Comparison of ENCODE assay signal across 21 cellular contexts in genomic region chr10:14409856-14410458, GRCh38.
DNase-seq lines count a peak whose midpoint lies in the region; ATAC-seq, FAIRE-seq and TF ChIP-seq lines count a peak whose summit lies in the region.
"Had no signal": no experiment of that assay in that cellular context is flagged by ENCODE, and none has a peak within 500 bp of the region (broad histone marks: within the 10 kb centered on the region; RNA-seq: fewer than 3 reads in every experiment).

No MANE protein-coding gene starts in this region.

- peaks cover 14% of the 10 kb centered on the region for H3K9me3 Mint-ChIP-seq in activated naive CD4-positive, alpha-beta T cell treated with anti-CD3 and anti-CD28 coated beads, Interleukin-2, amount 50 U/mL, for 24 hours
- H3K9me3 Mint-ChIP-seq in activated naive CD4-positive, alpha-beta T cell treated with anti-CD3 and anti-CD28 coated beads, Interleukin-2, amount 10 ng/mL, durations not matched to agents 7 days and 5 days = peaks cover 10% of the 10 kb centered on the region
- peaks cover 9% of the 10 kb centered on the region for H3K9me3 Mint-ChIP-seq in central memory CD8-positive, alpha-beta T cell
- H3K9me3 Mint-ChIP-seq in stimulated activated naive B cell treated with anti-CD40 and anti-IgM and Interleukin-4, amounts not matched to agents 10 μg/mL and 1 μg/mL and 100 μg/mL, for 72 hours = peaks cover 5 to 11% of the 10 kb centered on the region in 2 donors
- H3K9me3 Mint-ChIP-seq: neural crest cell had no signal

- H3K36me3 Mint-ChIP-seq in activated naive CD4-positive, alpha-beta T cell treated with anti-CD3 and anti-CD28 coated beads, Interleukin-2, amount 50 U/mL, for 24 hours = peaks cover 5% of the 10 kb centered on the region
- H3K36me3 Mint-ChIP-seq in activated naive CD4-positive, alpha-beta T cell treated with anti-CD3 and anti-CD28 coated beads, Interleukin-2, amount 10 ng/mL, durations not matched to agents 7 days and 5 days = peaks cover 1% of the 10 kb centered on the region
- no peaks in the 10 kb centered on the region for H3K36me3 Mint-ChIP-seq in central memory CD8-positive, alpha-beta T cell (ENCODE audit: insufficient read depth)
- no peaks in the 10 kb centered on the region for H3K36me3 Mint-ChIP-seq in stimulated activated naive B cell treated with anti-CD40 and anti-IgM and Interleukin-4, amounts not matched to agents 10 μg/mL and 1 μg/mL and 100 μg/mL, for 72 hours

- no peak overlapping the region for H3K27ac ChIP-seq in SU-DHL-6 (ENCODE audit: low read depth, low read length)
- H3K27ac ChIP-seq: prostate gland, SK-N-MC, stomach, upper lobe of left lung had no signal

- H3K27ac Mint-ChIP-seq in activated naive CD4-positive, alpha-beta T cell treated with anti-CD3 and anti-CD28 coated beads, Interleukin-2, amount 50 U/mL, for 24 hours = peak overlapping the region; percentile 99
- no peak overlapping the region for H3K27ac Mint-ChIP-seq in activated naive CD4-positive, alpha-beta T cell treated with anti-CD3 and anti-CD28 coated beads, Interleukin-2, amount 10 ng/mL, durations not matched to agents 7 days and 5 days
- peak overlapping the region; percentile 30 for H3K27ac Mint-ChIP-seq in central memory CD8-positive, alpha-beta T cell (ENCODE audit: low read depth)
- H3K27ac Mint-ChIP-seq in stimulated activated naive B cell treated with anti-CD40 and anti-IgM and Interleukin-4, amounts not matched to agents 10 μg/mL and 1 μg/mL and 100 μg/mL, for 72 hours = peak overlapping the region; percentile 57

- peaks cover 11% of the 10 kb centered on the region for H3K27me3 Mint-ChIP-seq in activated naive CD4-positive, alpha-beta T cell treated with anti-CD3 and anti-CD28 coated beads, Interleukin-2, amount 50 U/mL, for 24 hours
- H3K27me3 Mint-ChIP-seq in activated naive CD4-positive, alpha-beta T cell treated with anti-CD3 and anti-CD28 coated beads, Interleukin-2, amount 10 ng/mL, durations not matched to agents 7 days and 5 days = peaks cover 46% of the 10 kb centered on the region
- peaks cover 50% of the 10 kb centered on the region for H3K27me3 Mint-ChIP-seq in central memory CD8-positive, alpha-beta T cell
- H3K27me3 Mint-ChIP-seq in stimulated activated naive B cell treated with anti-CD40 and anti-IgM and Interleukin-4, amounts not matched to agents 10 μg/mL and 1 μg/mL and 100 μg/mL, for 72 hours = peaks cover 24 to 38% of the 10 kb centered on the region in 2 donors

- no peaks in the 10 kb centered on the region for H3K36me3 ChIP-seq in SU-DHL-6 (ENCODE audit: low read length)
- H3K36me3 ChIP-seq: prostate gland, stomach, upper lobe of left lung had no signal

- no peaks in the 10 kb centered on the region for H3K79me2 ChIP-seq in SU-DHL-6 (ENCODE audit: insufficient read depth, low read length)

- H2AFZ ChIP-seq in SU-DHL-6 (ENCODE audit: low read depth, low read length, severe bottlenecking) = no peak overlapping the region

- H3K4me3 ChIP-seq in SU-DHL-6 (ENCODE audit: insufficient read depth, low read length, poor library complexity, severe bottlenecking) = no peak overlapping the region
- H3K4me3 ChIP-seq: prostate gland, SK-N-MC, stomach, upper lobe of left lung had no signal

- peak overlapping the region; percentile 28 for H3K4me2 ChIP-seq in SU-DHL-6 (ENCODE audit: low read depth, low read length, poor library complexity, severe bottlenecking)

- no peaks in the 10 kb centered on the region for H3F3A ChIP-seq in SU-DHL-6 (ENCODE audit: insufficient read depth)

- TF ChIP-seq CTCF in SU-DHL-6 (IDR thresholded peaks at IDR 0.05; ENCODE audit: insufficient read depth, low read length, poor library complexity, severe bottlenecking) = no peak

- H3K9ac ChIP-seq in SU-DHL-6 (ENCODE audit: low read length) = no peak overlapping the region

- H3K4me3 Mint-ChIP-seq in activated naive CD4-positive, alpha-beta T cell treated with anti-CD3 and anti-CD28 coated beads, Interleukin-2, amount 50 U/mL, for 24 hours = peak overlapping the region; percentile 66
- no peak overlapping the region for H3K4me3 Mint-ChIP-seq in activated naive CD4-positive, alpha-beta T cell treated with anti-CD3 and anti-CD28 coated beads, Interleukin-2, amount 10 ng/mL, durations not matched to agents 7 days and 5 days
- peak overlapping the region; percentile 31 for H3K4me3 Mint-ChIP-seq in central memory CD8-positive, alpha-beta T cell
- peak overlapping the region in 1 of 2 donors; percentile 52 for H3K4me3 Mint-ChIP-seq in stimulated activated naive B cell treated with anti-CD40 and anti-IgM and Interleukin-4, amounts not matched to agents 10 μg/mL and 1 μg/mL and 100 μg/mL, for 72 hours
- H3K4me3 Mint-ChIP-seq: neural crest cell had no signal

- H3K4me1 Mint-ChIP-seq in activated naive CD4-positive, alpha-beta T cell treated with anti-CD3 and anti-CD28 coated beads, Interleukin-2, amount 50 U/mL, for 24 hours = peaks cover 27% of the 10 kb centered on the region
- H3K4me1 Mint-ChIP-seq in activated naive CD4-positive, alpha-beta T cell treated with anti-CD3 and anti-CD28 coated beads, Interleukin-2, amount 10 ng/mL, durations not matched to agents 7 days and 5 days = peaks cover 18% of the 10 kb centered on the region
- peaks cover 18% of the 10 kb centered on the region for H3K4me1 Mint-ChIP-seq in central memory CD8-positive, alpha-beta T cell
- H3K4me1 Mint-ChIP-seq in stimulated activated naive B cell treated with anti-CD40 and anti-IgM and Interleukin-4, amounts not matched to agents 10 μg/mL and 1 μg/mL and 100 μg/mL, for 72 hours = peaks cover 15 to 22% of the 10 kb centered on the region in 2 donors
- H3K4me1 Mint-ChIP-seq: neural crest cell had no signal

- H3K9me2 ChIP-seq in SU-DHL-6 (replicated peaks; ENCODE audit: insufficient read depth, low read length) = no peaks in the 10 kb centered on the region

- no peak for FAIRE-seq in RCC 7860 (lab: Jason Lieb, UNC)
- FAIRE-seq: HTR-8/SVneo had no signal

- DNase-seq in activated naive CD4-positive, alpha-beta T cell treated with anti-CD3 and anti-CD28 coated beads, Interleukin-2, amount 10 ng/mL, durations not matched to agents 7 days and 5 days = no peak
- no peak for DNase-seq in central memory CD8-positive, alpha-beta T cell (ENCODE audit: low spot score in 2 of 2)
- DNase-seq in stimulated activated naive B cell treated with anti-CD40 and anti-IgM and Interleukin-4, amounts not matched to agents 10 μg/mL and 1 μg/mL and 100 μg/mL, for 72 hours = no peak
- DNase-seq in RCC 7860 (ENCODE audit: low spot score) = no peak
- DNase-seq: cortex of kidney, glutamatergic neuron, Kasumi-1, left cardiac atrium, NCI-H1092, NCI-H2029, RPMI8226, stomach, upper lobe of left lung had no signal

- CTCF ChIA-PET in activated naive CD4-positive, alpha-beta T cell treated with anti-CD3 and anti-CD28 coated beads, Interleukin-2, amount 10 ng/mL, durations not matched to agents 7 days and 5 days (lab: Charles Lee) = no interaction called here

- H3K9me3 ChIP-seq in SU-DHL-6 (ENCODE audit: insufficient read depth, low read length) = no peaks in the 10 kb centered on the region
- H3K9me3 ChIP-seq: prostate gland, stomach, upper lobe of left lung had no signal

- peak; percentile 46 for ATAC-seq in central memory CD8-positive, alpha-beta T cell (replicated peaks; ENCODE audit: extremely low read depth, poor library complexity, severe bottlenecking)
- ATAC-seq in stimulated activated naive B cell treated with anti-CD40 and anti-IgM and Interleukin-4, amounts not matched to agents 10 μg/mL and 1 μg/mL and 100 μg/mL, for 72 hours (replicated peaks) = peak in 1 of 2 donors; percentile 33
- no peak for ATAC-seq in GM19035 (IDR thresholded peaks at IDR 0.05; ENCODE audit: unreplicated experiment)
- no peak for ATAC-seq in GM19351 (IDR thresholded peaks at IDR 0.05; ENCODE audit: unreplicated experiment)
- ATAC-seq: left cardiac atrium had no signal

- no peaks in the 10 kb centered on the region for H4K20me1 ChIP-seq in SU-DHL-6 (ENCODE audit: low read depth, low read length)

- no peaks in the 10 kb centered on the region for H3K27me3 ChIP-seq in SU-DHL-6 (ENCODE audit: low read length)
- H3K27me3 ChIP-seq: upper lobe of left lung had no signal
